10 cellular contexts compared by ENCODE assay signal in genomic region chr3:60513241-60513640, GRCh38.
"Had no signal": no experiment of that assay in that cellular context is flagged by ENCODE, and none has a peak within 500 bp of the region (broad histone marks: within the 10 kb centered on the region; RNA-seq: fewer than 3 reads in every experiment).

No MANE protein-coding gene starts in this region.

- H3K36me3 Mint-ChIP-seq: IgD-negative memory B cell had no signal

- H3K27ac Mint-ChIP-seq: HFFc6, IgD-negative memory B cell had no signal

- DNase-seq: GM23248, GOT3, H7, HFFc6, KG1 had no signal

- H3K9me3 Mint-ChIP-seq: HFFc6, IgD-negative memory B cell had no signal

- H3K4me3 Mint-ChIP-seq: HFFc6, IgD-negative memory B cell had no signal

- H3K4me1 ChIP-seq: HAP-1 had no signal

- FAIRE-seq: HepG2 had no signal

- H3K9ac ChIP-seq: GM23248 had no signal

- H3K27ac ChIP-seq: GM23248, HL-60 had no signal

- ATAC-seq: HCT116, HepG2 had no signal

- H3K9me3 ChIP-seq: HAP-1 had no signal

- H2AFZ ChIP-seq: GM23248 had no signal

- H3K27me3 Mint-ChIP-seq: IgD-negative memory B cell had no signal

- H3K4me3 ChIP-seq: GM23248, HAP-1 had no signal

- H3K4me1 Mint-ChIP-seq: IgD-negative memory B cell had no signal

- H3K36me3 ChIP-seq: HAP-1 had no signal
